ENCODE assay signal across 17 cellular contexts in genomic region chr4:152357206-152357605, GRCh38.
DNase-seq lines count a peak whose midpoint lies in the region; ATAC-seq, FAIRE-seq and TF ChIP-seq lines count a peak whose summit lies in the region.
"Had no signal": no experiment of that assay in that cellular context is flagged by ENCODE, and none has a peak within 500 bp of the region (broad histone marks: within the 10 kb centered on the region; RNA-seq: fewer than 3 reads in every experiment).

No MANE protein-coding gene starts in this region.

- BruUV-seq in IMR-90 (replicated peaks; lab: Mats Ljungman, UMichigan): no TSS peak

- H2AK5ac ChIP-seq in IMR-90 (ENCODE audit: low read depth, low read length) (no peak overlapping the region), mesenchymal stem cell (ENCODE audit: low read length, severe bottlenecking) (no peak overlapping the region)

- no peaks in the 10 kb centered on the region for H3K9me1 ChIP-seq in IMR-90 (ENCODE audit: insufficient read depth, low read length)

- H2BK120ac ChIP-seq in IMR-90 (ENCODE audit: low read depth, low read length) (no peak overlapping the region), mesenchymal stem cell (ENCODE audit: low read depth, low read length) (no peak overlapping the region)

- peak overlapping the region; percentile 61 for H2BK5ac ChIP-seq in IMR-90 (ENCODE audit: low read depth, low read length, poor library complexity, severe bottlenecking)
- H2BK5ac ChIP-seq in mesenchymal stem cell (ENCODE audit: low read depth, low read length, poor library complexity, severe bottlenecking): no peak overlapping the region

- FAIRE-seq in bronchial epithelial cell (lab: Jason Lieb, UNC): no peak

- H2BK12ac ChIP-seq in mesenchymal stem cell (ENCODE audit: low read length in 2 of 2): no peak overlapping the region

- POLR2A ChIA-PET in IMR-90 (lab: Charles Lee; ENCODE audit: unreplicated experiment): no interaction called here

- CTCF ChIA-PET in IMR-90 (lab: Yijun Ruan, JAX): no interaction called here

- H4K8ac ChIP-seq in IMR-90 (ENCODE audit: low read depth in 2 of 2, low read length in 2 of 2) (no peak overlapping the region), mesenchymal stem cell (ENCODE audit: low read length) (no peak overlapping the region)

- DNase-seq in Daoy (ENCODE audit: low read depth) (peak; percentile 11), IMR-90 (peak; percentile 45), bronchial epithelial cell (ENCODE audit: low read depth) (peak; percentile 55), mesenchymal stem cell (peak; percentile 81), G401 (ENCODE audit: low spot score) (no peak), NCI-H1105 treated with DMSO at 0.1 percent for 48 hours (lab: John Stamatoyannopoulos, UW) (no peak), midbrain (lab: John Stamatoyannopoulos, UW) (no peak)
- DNase-seq: activated CD8-positive, alpha-beta memory T cell treated with anti-CD3 and anti-CD28 coated beads, Interleukin-2, amount 50 U/mL, for 4 hours; activated naive CD8-positive, alpha-beta T cell treated with anti-CD3 and anti-CD28 coated beads for 36 hours; CD4-positive, alpha-beta T cell; GF-D8; NCI-H446; retina; stimulated activated CD4-positive, alpha-beta T cell treated with anti-CD3 and anti-CD28 coated beads, Interleukin-2, amount 100 ng/mL, for 24 hours; stimulated activated CD8-positive, alpha-beta memory T cell treated with anti-CD3 and anti-CD28 coated beads, Interleukin-4, amount 100 ng/mL, for 48 hours had no signal

- H3K27me3 ChIP-seq in IMR-90 (ENCODE audit: control insufficient read depth, insufficient read depth, low read length): no peaks in the 10 kb centered on the region
- no peaks in the 10 kb centered on the region for H3K27me3 ChIP-seq in bronchial epithelial cell (ENCODE audit: control insufficient read depth, insufficient read depth, low read length)
- no peaks in the 10 kb centered on the region for H3K27me3 ChIP-seq in mesenchymal stem cell (ENCODE audit: control insufficient read depth in 1 of 2, insufficient read depth in 1 of 2, low read length in 2 of 2)
- H3K27me3 ChIP-seq: hepatocyte had no signal

- H2BK20ac ChIP-seq in IMR-90 (ENCODE audit: low read depth, low read length): no peak overlapping the region

- no peak overlapping the region for H3K27ac ChIP-seq in IMR-90 (ENCODE audit: insufficient read depth, low read length)
- no peak overlapping the region for H3K27ac ChIP-seq in mesenchymal stem cell (ENCODE audit: low read length, poor library complexity, severe bottlenecking)
- H3K27ac ChIP-seq: hepatocyte had no signal

- H2BK15ac ChIP-seq in IMR-90 (ENCODE audit: low read depth, low read length) (no peak overlapping the region), mesenchymal stem cell (ENCODE audit: low read depth, poor library complexity, severe bottlenecking) (no peak overlapping the region)

- ATAC-seq in IMR-90 (ENCODE audit: low read depth): no peak
- ATAC-seq: natural killer cell treated with Interleukin-12 subunit alpha and Interleukin-12 subunit beta and Interleukin-15 and Interleukin-18, amount 100 ng/mL, for 72 hours had no signal

- no peak for TF ChIP-seq CTCF in IMR-90 (conservative IDR thresholded peaks at IDR 0.05; ENCODE audit: low read depth, low read length)
- TF ChIP-seq CTCF in bronchial epithelial cell (IDR thresholded peaks at IDR 0.05; ENCODE audit: insufficient read depth, low read length, severe bottlenecking): no peak

- no peak overlapping the region for H4K5ac ChIP-seq in IMR-90 (ENCODE audit: low read depth, low read length)

- H3K9ac ChIP-seq in IMR-90 (ENCODE audit: low read depth, low read length) (no peak overlapping the region), mesenchymal stem cell (ENCODE audit: low read length) (peak overlapping the region; percentile 36)

- no peak overlapping the region for H3K23ac ChIP-seq in IMR-90 (ENCODE audit: low read depth, low read length)
- H3K23ac ChIP-seq in mesenchymal stem cell (ENCODE audit: low read length in 2 of 2): no peak overlapping the region

- H3K4me3 ChIP-seq in IMR-90 (ENCODE audit: insufficient read depth, low read depth, low read length) (no peak overlapping the region), bronchial epithelial cell (ENCODE audit: low read depth, low read length) (no peak overlapping the region), mesenchymal stem cell (ENCODE audit: insufficient read depth in 1 of 2, low read depth in 1 of 2, low read length in 2 of 2) (no peak overlapping the region)
- H3K4me3 ChIP-seq: hepatocyte had no signal

- H3K4ac ChIP-seq in IMR-90 (ENCODE audit: low read depth, low read length): 0 out of 2 replicates have a peak overlapping the region, but pooled peaks have one; percentile 9
- no peak overlapping the region for H3K4ac ChIP-seq in mesenchymal stem cell (ENCODE audit: low read depth in 1 of 2, low read length in 2 of 2)

- no peaks in the 10 kb centered on the region for H3K36me3 ChIP-seq in IMR-90 (ENCODE audit: control insufficient read depth, insufficient read depth, low read length)
- no peaks in the 10 kb centered on the region for H3K36me3 ChIP-seq in bronchial epithelial cell (ENCODE audit: control insufficient read depth, insufficient read depth, low read length)
- no peaks in the 10 kb centered on the region for H3K36me3 ChIP-seq in mesenchymal stem cell (ENCODE audit: control insufficient read depth in 1 of 2, insufficient read depth in 2 of 2, low read depth in 1 of 2, low read length in 2 of 2)

- no peaks in the 10 kb centered on the region for H4K20me1 ChIP-seq in IMR-90 (ENCODE audit: insufficient read depth, low read length)

- H3K9me3 ChIP-seq in IMR-90 (ENCODE audit: control insufficient read depth, insufficient read depth, low read length) (no peaks in the 10 kb centered on the region), mesenchymal stem cell (ENCODE audit: control insufficient read depth, low read length) (no peaks in the 10 kb centered on the region)

- no CpG with 5 or more reads among the region's 6 CpGs for WGBS in IMR-90 (ENCODE audit: extremely low coverage in 2 of 2, insufficient read length in 1 of 2), 2 experiments
- WGBS in mesenchymal stem cell: 46% methylated on average over 6 of the region's 6 CpGs

- no peak overlapping the region for H3K4me2 ChIP-seq in IMR-90 (ENCODE audit: low read depth, low read length)
- H3K4me2 ChIP-seq in mesenchymal stem cell (ENCODE audit: low read length, poor library complexity, severe bottlenecking): no peak overlapping the region
- H3K4me2 ChIP-seq: hepatocyte had no signal

- no peak for TF ChIP-seq POLR2A in IMR-90 (IDR thresholded peaks at IDR 0.05; ENCODE audit: low read depth, low read length)

- no peak overlapping the region for H3K56ac ChIP-seq in IMR-90 (ENCODE audit: extremely low read depth, insufficient read depth, low read length)

- H3K18ac ChIP-seq in IMR-90 (ENCODE audit: low read depth, low read length): no peak overlapping the region
- no peak overlapping the region for H3K18ac ChIP-seq in mesenchymal stem cell (ENCODE audit: low read depth in 1 of 2, low read length in 2 of 2)

- intact Hi-C loops in IMR-90 (cut with micrococcal nuclease): loop anchor here (10.0 kb wide), 3 partner anchors 252 to 1232 kb away; no protein-coding TSS in a partner anchor

- H2AFZ ChIP-seq in IMR-90 (replicated peaks; ENCODE audit: low read length, poor library complexity) (no peak overlapping the region), mesenchymal stem cell (ENCODE audit: low read depth, low read length) (no peak overlapping the region)
- H2AFZ ChIP-seq: hepatocyte had no signal

- H3K79me1 ChIP-seq in IMR-90 (ENCODE audit: low read depth in 1 of 2, low read length in 2 of 2) (peaks cover 0 to 4% of the 10 kb centered on the region in 2 experiments; a peak in 3 of 4 replicates), mesenchymal stem cell (replicated peaks; ENCODE audit: low read length, poor library complexity, severe bottlenecking) (peaks cover 9% of the 10 kb centered on the region)

- H2AK9ac ChIP-seq in IMR-90 (replicated peaks; ENCODE audit: low read depth, low read length, poor library complexity): no peak overlapping the region

- H3K14ac ChIP-seq in IMR-90 (replicated peaks; ENCODE audit: low read depth, low read length): no peak overlapping the region
- no peak overlapping the region for H3K14ac ChIP-seq in mesenchymal stem cell (ENCODE audit: low read length in 2 of 2)

- no peak for TF ChIP-seq RAD21 in IMR-90 (IDR thresholded peaks at IDR 0.05; ENCODE audit: low read length)

- dilution Hi-C loops in IMR-90 (cut with HindIII; ENCODE audit: low sequenced_read_pairs, unreplicated experiment): no loop called here

- in situ Hi-C loops in IMR-90 (cut with MboI; ENCODE audit: low sequenced_read_pairs) (no loop called here), G401 (cut with HindIII; ENCODE audit: low sequenced_read_pairs) (no loop called here)

- no peak overlapping the region for H4K91ac ChIP-seq in IMR-90 (ENCODE audit: insufficient read depth, low read depth, low read length)
- H4K91ac ChIP-seq in mesenchymal stem cell (ENCODE audit: low read length): no peak overlapping the region

- H3K4me1 ChIP-seq in IMR-90 (ENCODE audit: control insufficient read depth, insufficient read depth, low read length): 0 out of 2 replicates have a peak, but pooled peaks cover 2% of the 10 kb centered on the region
- H3K4me1 ChIP-seq in mesenchymal stem cell (ENCODE audit: control insufficient read depth, insufficient read depth, low read depth, low read length): no peaks in the 10 kb centered on the region

TF ChIP-seq in IMR-90, 13 proteins besides CTCF, POLR2A, EP300 and RAD21:
- TF ChIP-seq BHLHE40 (IDR thresholded peaks at IDR 0.05; ENCODE audit: low read depth, low read length) (no peak), RCOR1 (IDR thresholded peaks at IDR 0.05; ENCODE audit: insufficient replicate concordance, low read length) (no peak), CEBPB (IDR thresholded peaks at IDR 0.05; ENCODE audit: low read depth, low read length) (peak; percentile 85), NFE2L2 (IDR thresholded peaks at IDR 0.05; ENCODE audit: low read depth, low read length) (no peak), SMC3 (IDR thresholded peaks at IDR 0.05; ENCODE audit: low read depth, low read length) (no peak)

Comparison
In these comparisons a context has a peak if more than half of its experiments do, and no peak if none do; other contexts are left out.
1. DNase-seq: peak in Daoy (single experiment), IMR-90 (single experiment), bronchial epithelial cell (single experiment) and mesenchymal stem cell (single experiment); none in G401 (single experiment), NCI-H1105 treated with DMSO at 0.1 percent for 48 hours (single experiment) and midbrain (single experiment).